Comparison of ENCODE assay signal across 8 cellular contexts in genomic region chr11:37006563-37006962, GRCh38.
"Had no signal": no experiment of that assay in that cellular context is flagged by ENCODE, and none has a peak within 500 bp of the region (broad histone marks: within the 10 kb centered on the region; RNA-seq: fewer than 3 reads in every experiment).

No MANE protein-coding gene starts in this region.

- H3K4me3 ChIP-seq: GM12878 had no signal

- DNase-seq: GDM1, GF-D8 had no signal

- FAIRE-seq: G401.6, GM12878, GM12891, GM12892, GM18507, GM19239 had no signal

- ATAC-seq: GM12878 had no signal
